In genomic region chr9:64776269-64776668, GRCh38 we compare ENCODE assay signal across 2 cellular contexts.
DNase-seq lines count a peak whose midpoint lies in the region; ATAC-seq, FAIRE-seq and TF ChIP-seq lines count a peak whose summit lies in the region.
"Not testable (repeated sequence)": the region's sequence is repeated elsewhere in the genome, so short reads cannot be mapped to it uniquely, and the experiment has no call there.

No MANE protein-coding gene starts in this region.

- H3K36me3 Mint-ChIP-seq in GM23338 (ENCODE audit: low read depth) = not testable (repeated sequence)

- not testable (repeated sequence) for H2AFZ ChIP-seq in GM23338

- H3K36me3 ChIP-seq in GM23338 (ENCODE audit: insufficient read depth) = not testable (repeated sequence)

- not testable (repeated sequence) for H3K4me1 Mint-ChIP-seq in GM23338

- H3K4me3 Mint-ChIP-seq in GM23338 = not testable (repeated sequence)

- H3K9me3 ChIP-seq in A549 = not testable (repeated sequence)

- not testable (repeated sequence) for TF ChIP-seq EP300 in A549 (IDR thresholded peaks at IDR 0.05)

- not testable (repeated sequence) for H3K27me3 Mint-ChIP-seq in GM23338 (ENCODE audit: insufficient read depth, low read depth, poor library complexity)

- H3K27ac Mint-ChIP-seq in GM23338 = not testable (repeated sequence)

- not testable (repeated sequence) for TF ChIP-seq RAD21 in A549 (conservative IDR thresholded peaks at IDR 0.05 in 1 of 2, IDR thresholded peaks at IDR 0.05 in 1 of 2)

- 21% methylated on average over 1 of the region's 2 CpGs for WGBS in A549 (ENCODE audit: missing lambda C conversion rate)

- POLR2A ChIA-PET in A549 (lab: Yijun Ruan, JAX) = not testable (repeated sequence)

- DNase-seq in A549 (ENCODE audit: low read depth in 1 of 2, low spot score in 1 of 2); GM23338 (ENCODE audit: low spot score): not testable (repeated sequence)

- not testable (repeated sequence) for H3K27ac ChIP-seq in A549; GM23338 (ENCODE audit: low read depth)

- H3K4me3 ChIP-seq in A549, GM23338: not testable (repeated sequence)

- H3K4me1 ChIP-seq in A549; GM23338 (ENCODE audit: insufficient read depth): not testable (repeated sequence)

- not testable (repeated sequence) for H4K20me1 ChIP-seq in GM23338 (replicated peaks; ENCODE audit: insufficient read depth)

- not testable (repeated sequence) for TF ChIP-seq CTCF in A549 (IDR thresholded peaks at IDR 0.05); GM23338 (conservative IDR thresholded peaks at IDR 0.05; ENCODE audit: low read depth in 2 of 2)

- H3F3A ChIP-seq in GM23338 (replicated peaks; ENCODE audit: low read depth) = not testable (repeated sequence)

- FAIRE-seq in A549 (lab: Jason Lieb, UNC) = not testable (repeated sequence)

- TF ChIP-seq POLR2A in A549 (IDR thresholded peaks at IDR 0.05; ENCODE audit: low read length) = not testable (repeated sequence)

- ATAC-seq in A549, GM23338: not testable (repeated sequence)

- H3K9me3 Mint-ChIP-seq in GM23338 = not testable (repeated sequence)

- H3K79me2 ChIP-seq in GM23338 (replicated peaks; ENCODE audit: insufficient read depth) = not testable (repeated sequence)

- CTCF ChIA-PET in A549 (lab: Yijun Ruan, JAX) = not testable (repeated sequence)

- H3K9me2 ChIP-seq in GM23338 (ENCODE audit: insufficient read depth) = not testable (repeated sequence)

- H3K4me2 ChIP-seq in A549, GM23338: not testable (repeated sequence)

- H3K27me3 ChIP-seq in GM23338 (ENCODE audit: insufficient read depth) = peaks cover 37% of the 10 kb centered on the region

TF ChIP-seq in A549, 52 proteins besides CTCF, POLR2A, EP300 and RAD21:
- TF ChIP-seq CBX8 (IDR thresholded peaks at IDR 0.05) = peak; percentile 80; the same call in 1 of the 2 replicates
- TF ChIP-seq RNF2 (IDR thresholded peaks at IDR 0.05; ENCODE audit: borderline replicate concordance, low read depth) = peak; percentile 79; the same call in 1 of the 2 replicates

TF ChIP-seq in GM23338, 12 proteins besides CTCF, POLR2A, EP300 and RAD21:
- TF ChIP-seq EZH2 (IDR thresholded peaks at IDR 0.05; ENCODE audit: low read depth, unreplicated experiment) = peak; percentile 42
